7 cellular contexts compared by ENCODE assay signal in genomic region chr17:13594762-13595697, GRCh38. TPM values are rescaled to one million over a fixed set of nuclear protein-coding genes. Genes with fewer than 3 reads are reported as not detected.
DNase-seq lines count a peak whose midpoint lies in the region; ATAC-seq and TF ChIP-seq lines count a peak whose summit lies in the region.

No MANE protein-coding gene starts in this region.

- H3K9me3 Mint-ChIP-seq in activated naive CD8-positive, alpha-beta T cell treated with anti-CD3 and anti-CD28 coated beads, Interleukin-2, amount 10 ng/mL, durations not matched to agents 7 days and 5 days = no peaks in the 10 kb centered on the region

- H3K4me1 ChIP-seq in heart right ventricle = peaks cover 0 to 12% (median 0%) of the 10 kb centered on the region in 9 donors

- H3K4me1 Mint-ChIP-seq in activated naive CD8-positive, alpha-beta T cell treated with anti-CD3 and anti-CD28 coated beads, Interleukin-2, amount 10 ng/mL, durations not matched to agents 7 days and 5 days = peaks cover 9% of the 10 kb centered on the region

- H3K36me3 Mint-ChIP-seq in activated naive CD8-positive, alpha-beta T cell treated with anti-CD3 and anti-CD28 coated beads, Interleukin-2, amount 10 ng/mL, durations not matched to agents 7 days and 5 days = no peaks in the 10 kb centered on the region

- H3K4me3 Mint-ChIP-seq in activated naive CD8-positive, alpha-beta T cell treated with anti-CD3 and anti-CD28 coated beads, Interleukin-2, amount 10 ng/mL, durations not matched to agents 7 days and 5 days = no peak overlapping the region

- intact Hi-C loops in heart right ventricle (cut with DNase I) = loop anchor here (1.0 to 10.0 kb wide), 10 partner anchors 256 to 1580 kb away; partner anchors contain the start of genes HS3ST3B1 (in 6 of the 10) and COX10 (in 2 of the 10)

- 25 to 28% methylated on average over 12 of the region's 12 CpGs for WGBS in heart right ventricle, 2 donors

- POLR2A ChIA-PET in activated naive CD8-positive, alpha-beta T cell treated with anti-CD3 and anti-CD28 coated beads, Interleukin-2, amount 10 ng/mL, durations not matched to agents 7 days and 5 days (lab: Charles Lee) = no interaction called here

- in situ Hi-C loops in GM13977 (cut with MboI; ENCODE audit: low pct_unique_long_range_greater_than_20kb, low sequenced_read_pairs, unreplicated experiment) = loop anchor here (25.0 kb wide), 3 partner anchors 92 to 1342 kb away; partner anchors contain the start of gene HS3ST3B1

- ATAC-seq in activated naive CD8-positive, alpha-beta T cell treated with anti-CD3 and anti-CD28 coated beads, Interleukin-2, amount 10 ng/mL, durations not matched to agents 7 days and 5 days (ENCODE audit: low read depth) = no peak
- peak in 6 of 8 donors; percentile 53 to 80 (median 71) for ATAC-seq in heart right ventricle
- no peak for ATAC-seq in HG03521 (IDR thresholded peaks at IDR 0.05; ENCODE audit: unreplicated experiment)

- no peak overlapping the region for H3K27ac ChIP-seq in heart right ventricle

- TF ChIP-seq CTCF in GM13977 (IDR thresholded peaks at IDR 0.05; ENCODE audit: extremely low read depth, insufficient read depth, missing control alignments) (peak; percentile 82), LNCAP (IDR thresholded peaks at IDR 0.05) (peak; percentile 89), heart right ventricle (IDR thresholded peaks at IDR 0.05) (peak; percentile 73 to 91 (median 89))

- DNase-seq in GM13977 (ENCODE audit: low spot score) (peak; percentile 67), SW480 (ENCODE audit: low spot score) (peak; percentile 66), heart right ventricle (peak; percentile 33 to 84), retina (peak; percentile 70)
- peak; percentile 46 for DNase-seq in activated naive CD8-positive, alpha-beta T cell treated with anti-CD3 and anti-CD28 coated beads, Interleukin-2, amount 10 ng/mL, durations not matched to agents 7 days and 5 days

- peaks cover 0 to 30% (median 15%) of the 10 kb centered on the region in 7 donors for H3K27me3 ChIP-seq in heart right ventricle

- no peak overlapping the region for H3K27ac Mint-ChIP-seq in activated naive CD8-positive, alpha-beta T cell treated with anti-CD3 and anti-CD28 coated beads, Interleukin-2, amount 10 ng/mL, durations not matched to agents 7 days and 5 days

- H3K36me3 ChIP-seq in heart right ventricle = no peaks in the 10 kb centered on the region

- no peak overlapping the region for H3K4me3 ChIP-seq in heart right ventricle

- peaks cover 38% of the 10 kb centered on the region for H3K27me3 Mint-ChIP-seq in activated naive CD8-positive, alpha-beta T cell treated with anti-CD3 and anti-CD28 coated beads, Interleukin-2, amount 10 ng/mL, durations not matched to agents 7 days and 5 days

- no peaks in the 10 kb centered on the region for H3K9me3 ChIP-seq in heart right ventricle

RNA-seq across cellular contexts. Expression of gene HS3ST3A1, which starts 6.7 kb away (rescaled TPM):
- not detected for total RNA-seq in activated naive CD8-positive, alpha-beta T cell treated with anti-CD3 and anti-CD28 coated beads, Interleukin-2, amount 10 ng/mL, durations not matched to agents 7 days and 5 days
- 1 to 10 TPM in 6 of 10 donors, under 1 TPM in 4; 0.12 to 4.1 (median 1.8) TPM for total RNA-seq in heart right ventricle
- 1 to 10 TPM in 1 of 2 donors, not detected in 1; 1.0 TPM for polyA plus RNA-seq in heart right ventricle

Comparison
In these comparisons a context has a peak if more than half of its experiments do, and no peak if none do; other contexts are left out.
1. ATAC-seq: peak in heart right ventricle (6 of 8); none in activated naive CD8-positive, alpha-beta T cell treated with anti-CD3 and anti-CD28 coated beads, Interleukin-2, amount 10 ng/mL, durations not matched to agents 7 days and 5 days (single experiment) and HG03521 (single experiment).
2. Peak in every context shown above with its lines, with median percentiles within 50 percentile points of each other: DNase-seq and CTCF ChIP-seq.